In the genomic region with DNA sequence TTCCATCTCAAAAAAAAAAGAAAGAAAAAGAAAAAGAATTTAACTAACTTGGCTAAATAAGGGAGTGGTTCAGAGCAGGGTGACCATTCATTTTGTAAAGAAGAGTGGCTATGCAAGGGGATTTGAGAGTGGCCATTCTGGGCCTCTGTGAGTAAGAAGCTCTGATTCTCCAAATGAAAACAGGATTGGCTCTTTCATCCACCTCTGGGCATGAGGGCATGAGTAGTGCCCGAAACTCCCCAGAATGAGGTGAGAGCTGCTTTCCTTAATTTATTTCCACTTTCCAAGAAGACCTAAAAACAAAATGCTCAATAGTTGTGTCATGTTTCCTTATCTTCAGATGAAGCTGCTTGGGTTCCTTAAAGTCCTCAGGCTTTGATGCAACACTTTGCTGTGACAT, we compare ENCODE assay signal across 21 cellular contexts. TPM values are rescaled to one million over a fixed set of nuclear protein-coding genes. Genes with fewer than 3 reads are reported as not detected.
DNase-seq lines count a peak whose midpoint lies in the region; ATAC-seq, FAIRE-seq and TF ChIP-seq lines count a peak whose summit lies in the region.
"Had no signal": no experiment of that assay in that cellular context is flagged by ENCODE, and none has a peak within 500 bp of the region (broad histone marks: within the 10 kb centered on the region; RNA-seq: fewer than 3 reads in every experiment).

No MANE protein-coding gene starts in this region.

- H3F3A ChIP-seq in GM23338 (replicated peaks; ENCODE audit: low read depth), result 0 out of 2 replicates have a peak, but pooled peaks cover 3% of the 10 kb centered on the region

- H3K27ac ChIP-seq in GM23338 (ENCODE audit: low read depth), result no peak overlapping the region
- peak overlapping the region; percentile 57 for H3K27ac ChIP-seq in Panc1 (ENCODE audit: low read length)
- no peak overlapping the region for H3K27ac ChIP-seq in H1 (ENCODE audit: low read depth, low read length)
- peak overlapping the region; percentile 38 to 78 for H3K27ac ChIP-seq in thoracic aorta
- H3K27ac ChIP-seq: A549, BLaER1 had no signal

- FAIRE-seq in H1 (lab: Jason Lieb, UNC), result no peak
- FAIRE-seq: A549, GM12878 had no signal

- no peak overlapping the region for H4K5ac ChIP-seq in H1 (ENCODE audit: insufficient read length, low read depth, low read length)

- H3K27me3 ChIP-seq in GM23338 (ENCODE audit: insufficient read depth) (no peaks in the 10 kb centered on the region), Panc1 (ENCODE audit: control insufficient read depth, insufficient read depth, low read length) (no peaks in the 10 kb centered on the region), H1 (replicated peaks in 1 of 4; ENCODE audit: control insufficient read depth in 3 of 4, extremely low read depth in 1 of 4, insufficient read depth in 3 of 4, low read length in 3 of 4) (no peaks in the 10 kb centered on the region), thoracic aorta (replicated peaks; ENCODE audit: insufficient read depth) (no peaks in the 10 kb centered on the region)
- H3K27me3 ChIP-seq: BLaER1, MG63 had no signal

- H3K4me3 ChIP-seq in GM23338, result no peak overlapping the region
- no peak overlapping the region for H3K4me3 ChIP-seq in Panc1 (ENCODE audit: low read depth in 2 of 2, low read length in 2 of 2)
- H3K4me3 ChIP-seq in H1 (ENCODE audit: extremely low read depth in 1 of 4, insufficient read depth in 2 of 4, low read depth in 3 of 4, low read length in 4 of 4), result no peak overlapping the region
- peak overlapping the region; percentile 8 for H3K4me3 ChIP-seq in thoracic aorta
- H3K4me3 ChIP-seq: A549, BLaER1, GM12878, MG63 had no signal

- H3K4me3 Mint-ChIP-seq in GM23338, result no peak overlapping the region

- no peak overlapping the region for H3K23ac ChIP-seq in H1 (ENCODE audit: insufficient read length)

- no peak overlapping the region for H3K18ac ChIP-seq in H1 (ENCODE audit: extremely low read depth, low read length)

- ATAC-seq in GM23338, result no peak
- ATAC-seq in Panc1, result no peak
- ATAC-seq in thoracic aorta (ENCODE audit: insufficient number of reproducible peaks, low FRiP score, low read depth), result no peak
- no peak for ATAC-seq in HG02840 (IDR thresholded peaks at IDR 0.05; ENCODE audit: low FRiP score, unreplicated experiment)
- ATAC-seq: A549, GM12878 had no signal

- H2BK15ac ChIP-seq in H1 (ENCODE audit: low read length), result no peak overlapping the region

- no peak overlapping the region for H2BK20ac ChIP-seq in H1 (ENCODE audit: low read length)

- no peak overlapping the region for H4K8ac ChIP-seq in H1 (ENCODE audit: extremely low read depth, insufficient read depth, low read length)

- H3K9me3 ChIP-seq in Panc1 (ENCODE audit: control insufficient read depth, insufficient read depth, low read depth, low read length), result no peaks in the 10 kb centered on the region
- no peaks in the 10 kb centered on the region for H3K9me3 ChIP-seq in H1 (ENCODE audit: insufficient read depth in 2 of 2, low read depth in 1 of 2, low read length in 1 of 2)
- no peaks in the 10 kb centered on the region for H3K9me3 ChIP-seq in thoracic aorta
- H3K9me3 ChIP-seq: A549, BLaER1, MG63 had no signal

- H3K79me2 ChIP-seq in GM23338 (replicated peaks; ENCODE audit: insufficient read depth) (peaks cover 17% of the 10 kb centered on the region), H1 (ENCODE audit: control insufficient read depth in 1 of 2, insufficient read depth in 2 of 2, low read length in 2 of 2) (peaks cover under 1 to 14% of the 10 kb centered on the region in 2 experiments; a peak in 2 of 4 replicates)

- no peaks in the 10 kb centered on the region for H3K23me2 ChIP-seq in H1 (ENCODE audit: low read depth, low read length)

- H2AFZ ChIP-seq in GM23338 (peak overlapping the region; percentile 32; the same call in 1 of the 2 replicates), H1 (ENCODE audit: low read length) (0 out of 2 replicates have a peak overlapping the region, but pooled peaks have one; percentile 40)

- H3K4me2 ChIP-seq in GM23338 (no peak overlapping the region), H1 (ENCODE audit: insufficient read depth in 1 of 2, low read depth in 2 of 2, low read length in 2 of 2) (no peak overlapping the region)
- H3K4me2 ChIP-seq: A549, BLaER1 had no signal

- no peak for TF ChIP-seq CTCF in GM23338 (conservative IDR thresholded peaks at IDR 0.05; ENCODE audit: low read depth in 2 of 2)
- TF ChIP-seq CTCF in Panc1 (IDR thresholded peaks at IDR 0.05), result no peak
- TF ChIP-seq CTCF in H1 (IDR thresholded peaks at IDR 0.05; ENCODE audit: control extremely low read depth in 1 of 3, insufficient read depth in 1 of 3, low read depth in 1 of 3, low read length in 3 of 3), result no peak
- TF ChIP-seq CTCF in thoracic aorta (IDR thresholded peaks at IDR 0.05), result no peak

- DNase-seq in GM23338 (ENCODE audit: low spot score) (no peak), Panc1 (ENCODE audit: low read depth, low spot score) (no peak), H1 (ENCODE audit: low read depth in 1 of 2, low spot score in 2 of 2) (no peak), thoracic aorta (ENCODE audit: low spot score) (no peak), HuH-7 (ENCODE audit: low spot score) (no peak), NCI-H1417 (lab: John Stamatoyannopoulos, UW) (no peak)
- DNase-seq: CD4-positive, alpha-beta memory T cell; DMS153; IMR-90; Kasumi-1; MG63; NCI-H1105; NCI-H1694 treated with DMSO at 0.1 percent for 48 hours; NCI-H748 treated with DMSO at 0.1 percent for 48 hours; NK-92 treated with Interleukin-12 subunit alpha and Interleukin-12 subunit beta, amount 100 ng/mL, for 24 hours; RPMI8226; SHP77 treated with DMSO at 0.1 percent for 48 hours had no signal

- TF ChIP-seq EP300 in H1 (IDR thresholded peaks at IDR 0.05; ENCODE audit: borderline replicate concordance in 1 of 2, low read depth in 2 of 2, low read length in 2 of 2), result no peak

- H3K56ac ChIP-seq in H1 (replicated peaks; ENCODE audit: insufficient read length, low read depth, low read length), result no peak overlapping the region

- intact Hi-C loops in Panc1 (cut with micrococcal nuclease; ENCODE audit: unreplicated experiment), result no loop called here

- H2BK120ac ChIP-seq in H1 (replicated peaks; ENCODE audit: low read depth, low read length), result no peak overlapping the region

- H3K27ac Mint-ChIP-seq in GM23338, result no peak overlapping the region

- no peak overlapping the region for H3K4ac ChIP-seq in H1 (replicated peaks; ENCODE audit: insufficient read length, low read depth, low read length)

- H2BK5ac ChIP-seq in H1 (ENCODE audit: low read depth, low read length), result no peak overlapping the region

- H3K36me3 ChIP-seq in GM23338 (ENCODE audit: insufficient read depth) (no peaks in the 10 kb centered on the region), Panc1 (ENCODE audit: control insufficient read depth, insufficient read depth, low read length) (no peaks in the 10 kb centered on the region), H1 (ENCODE audit: control insufficient read depth in 2 of 4, insufficient read depth in 4 of 4, low read length in 3 of 4) (no peaks in the 10 kb centered on the region), thoracic aorta (no peaks in the 10 kb centered on the region)
- H3K36me3 ChIP-seq: BLaER1 had no signal

- H3K79me1 ChIP-seq in H1 (ENCODE audit: low read depth, low read length), result peaks cover 1% of the 10 kb centered on the region; the same call in 1 of the 2 replicates

- CTCF ChIA-PET in Panc1 (lab: Charles Lee) (interaction anchor here (0.7 kb wide), 1 partner anchor 180 kb away, joined by 3 read pairs; no protein-coding TSS in a partner anchor), H1 (lab: Charles Lee; ENCODE audit: partially characterized antibody) (interaction anchor here (0.7 to 1.3 kb wide), 3 partner anchors 10 to 28 kb away, joined by 3 to 4 read pairs (median 3); no protein-coding TSS in a partner anchor)

- H3K4me1 Mint-ChIP-seq in GM23338, result peaks cover 15% of the 10 kb centered on the region

- no peak overlapping the region for H3K9ac ChIP-seq in H1 (replicated peaks in 1 of 4; ENCODE audit: extremely low read depth in 1 of 4, low read depth in 3 of 4, low read length in 3 of 4)
- H3K9ac ChIP-seq: BLaER1 had no signal

- 95% methylated on average over 1 of the region's 1 CpG; no CpG with 5 or more reads in 1 of the 2 experiments for whole genome bisulfite sequencing in H1 (ENCODE audit: extremely low coverage in 1 of 2, insufficient coverage in 1 of 2, insufficient read length in 1 of 2, insufficient replicate concordance in 2 of 2, low coverage in 1 of 2, low lambda C conversion rate in 2 of 2, missing lambda C conversion rate in 1 of 2), 2 experiments

- no TSS peak for BruUV-seq in Panc1 (replicated peaks; lab: Mats Ljungman, UMichigan)

- no peak for TF ChIP-seq POLR2A in H1 (IDR thresholded peaks at IDR 0.05; ENCODE audit: control extremely low read depth in 1 of 2, low read depth in 2 of 2, low read length in 2 of 2)

- no peak overlapping the region for H2BK12ac ChIP-seq in H1 (ENCODE audit: low read depth, low read length)

- no peak overlapping the region for H4K91ac ChIP-seq in H1 (replicated peaks; ENCODE audit: insufficient read length, low read length)

- no peaks in the 10 kb centered on the region for H3K27me3 Mint-ChIP-seq in GM23338 (ENCODE audit: insufficient read depth, low read depth, poor library complexity)

- H3K36me3 Mint-ChIP-seq in GM23338 (ENCODE audit: low read depth), result no peaks in the 10 kb centered on the region

- no peaks in the 10 kb centered on the region for H3K9me2 ChIP-seq in GM23338 (ENCODE audit: insufficient read depth)

- in situ Hi-C loops in Panc1 (cut with HindIII; ENCODE audit: low pct_unique_long_range_greater_than_20kb, low sequenced_read_pairs), result no loop called here

- H3K14ac ChIP-seq in H1 (ENCODE audit: insufficient read length), result no peak overlapping the region

- H3K9me3 Mint-ChIP-seq in GM23338, result no peaks in the 10 kb centered on the region
- H3K9me3 Mint-ChIP-seq: CD4-positive, alpha-beta memory T cell had no signal

- H3K4me1 ChIP-seq in GM23338 (ENCODE audit: insufficient read depth) (peaks cover 4% of the 10 kb centered on the region; the same call in 1 of the 2 replicates), Panc1 (ENCODE audit: control insufficient read depth, insufficient read depth, low read length) (peaks cover 15% of the 10 kb centered on the region), H1 (replicated peaks in 1 of 4; ENCODE audit: control insufficient read depth in 3 of 4, insufficient read depth in 4 of 4, low read length in 3 of 4) (no peaks in the 10 kb centered on the region; a peak in 1 of 7 replicates), thoracic aorta (ENCODE audit: control insufficient read depth in 1 of 2, low read depth in 2 of 2) (peaks cover 15 to 35% of the 10 kb centered on the region in 2 donors)

- TF ChIP-seq RAD21 in H1 (IDR thresholded peaks at IDR 0.05 in 1 of 2, conservative IDR thresholded peaks at IDR 0.05 in 1 of 2; ENCODE audit: low read depth in 2 of 2, low read length in 2 of 2), result no peak

- H4K20me1 ChIP-seq in GM23338 (replicated peaks; ENCODE audit: insufficient read depth), result no peaks in the 10 kb centered on the region
- H4K20me1 ChIP-seq in H1 (replicated peaks in 1 of 2; ENCODE audit: control insufficient read depth in 1 of 2, insufficient read depth in 2 of 2, low read length in 2 of 2), result no peaks in the 10 kb centered on the region
- H4K20me1 ChIP-seq: BLaER1 had no signal

- POLR2A ChIA-PET in Panc1 (lab: Charles Lee), result interaction anchor here (0.7 kb wide), 1 partner anchor 720 kb away, joined by 3 read pairs; no protein-coding TSS in a partner anchor
- POLR2A ChIA-PET in H1 (lab: Charles Lee; ENCODE audit: partially characterized antibody), result interaction anchor here (0.6 to 2.7 kb wide), 2 partner anchors 16 to 22 kb away, joined by 4 to 29 read pairs; partner anchors contain the start of gene HSPA4

- H2AK5ac ChIP-seq in H1 (ENCODE audit: low read depth, low read length), result no peak overlapping the region

RNA-seq across cellular contexts. Expression of gene ZCCHC10, which starts 3.0 kb away (rescaled TPM):
- 25.3 and 29.2 TPM in 2 replicates for total RNA-seq in GM23338 (2014; rRNA removed; shearing (Covaris generic))
- 86.0 and 90.1 TPM in 2 replicates for polyA plus RNA-seq in GM23338 (2016; fragmentation: Nextera tagmentation; extraction: Ambion mirVana)
- 30.8 TPM for total RNA-seq in Panc1 (2021; ENCODE audit: unreplicated experiment)
- 22.1 TPM for polyA plus RNA-seq in Panc1 (2012; ENCODE audit: insufficient read length)
- 32.9 and 36.6 TPM in 2 replicates for total RNA-seq in H1 (2021; fragmentation: NEBNext Ultra II Directional; extraction: Animal tissue kit (Norgen Biotek cat#: 25700))
- 17.9 and 22.4 TPM in 2 replicates for polyA plus RNA-seq in H1 (2011; rRNA removed)
- 19.8 TPM for polyA plus RNA-seq in H1 (2011; cell fraction: cytosol; rRNA removed)
- polyA plus RNA-seq in H1 (2011; cell fraction: nucleus; rRNA removed), result 20.4 TPM
- 28.6 to 35.7 TPM (median 29.9 TPM) in 4 replicates for polyA plus RNA-seq in H1 (2012, experiment 1 of 2)
- 19.8 TPM for polyA plus RNA-seq in H1 (2012, experiment 2 of 2)
- 56.0 TPM for polyA plus RNA-seq in H1 (2013, experiment 1 of 2)
- polyA plus RNA-seq in H1 (2013, experiment 2 of 2), result 57.3 TPM
- polyA minus RNA-seq in H1 (2011; rRNA and poly(A)+ RNA removed), result 15.2 and 28.0 TPM in 2 replicates
- polyA minus RNA-seq in H1 (2011; cell fraction: cytosol; rRNA and poly(A)+ RNA removed), result 9.0 TPM
- 20.8 TPM for polyA minus RNA-seq in H1 (2011; cell fraction: nucleus; rRNA and poly(A)+ RNA removed)
- total RNA-seq in thoracic aorta, result 10 to 100 TPM; 16.8 to 40.0 TPM

RNA-seq across cellular contexts. Expression of gene HSPA4, which starts 22.5 kb away (rescaled TPM):
- 340 and 371 TPM in 2 replicates for total RNA-seq in GM23338 (2014; rRNA removed; shearing (Covaris generic))
- 288 and 343 TPM in 2 replicates for polyA plus RNA-seq in GM23338 (2016; fragmentation: Nextera tagmentation; extraction: Ambion mirVana)
- total RNA-seq in Panc1 (2021; ENCODE audit: unreplicated experiment), result 247 TPM
- polyA plus RNA-seq in Panc1 (2012; ENCODE audit: insufficient read length), result 134 TPM
- 411 and 445 TPM in 2 replicates for total RNA-seq in H1 (2021; fragmentation: NEBNext Ultra II Directional; extraction: Animal tissue kit (Norgen Biotek cat#: 25700))
- polyA plus RNA-seq in H1 (2011; rRNA removed), result 24.6 and 28.9 TPM in 2 replicates
- 65.7 TPM for polyA plus RNA-seq in H1 (2011; cell fraction: cytosol; rRNA removed)
- polyA plus RNA-seq in H1 (2011; cell fraction: nucleus; rRNA removed), result 20.2 TPM
- 175 to 362 TPM (median 194 TPM) in 4 replicates for polyA plus RNA-seq in H1 (2012, experiment 1 of 2)
- 28.9 TPM for polyA plus RNA-seq in H1 (2012, experiment 2 of 2)
- polyA plus RNA-seq in H1 (2013, experiment 1 of 2), result 279 TPM
- polyA plus RNA-seq in H1 (2013, experiment 2 of 2), result 299 TPM
- polyA minus RNA-seq in H1 (2011; rRNA and poly(A)+ RNA removed), result 88.3 and 112 TPM in 2 replicates
- polyA minus RNA-seq in H1 (2011; cell fraction: cytosol; rRNA and poly(A)+ RNA removed), result 115 TPM
- polyA minus RNA-seq in H1 (2011; cell fraction: nucleus; rRNA and poly(A)+ RNA removed), result 48.9 TPM
- total RNA-seq in thoracic aorta, result 10 to 100 TPM; 55.3 to 59.0 TPM

Comparison
In these comparisons a context has a peak if more than half of its experiments do, and no peak if none do; other contexts are left out.
1. H3K27ac ChIP-seq: peak in Panc1 (single experiment) and thoracic aorta (2 of 2); none in GM23338 (single experiment) and H1 (single experiment).